Comparison of ENCODE assay signal across 26 cellular contexts in genomic region chr15:45107941-45108630, GRCh38. TPM values are rescaled to one million over a fixed set of nuclear protein-coding genes. Genes with fewer than 3 reads are reported as not detected.
DNase-seq lines count a peak whose midpoint lies in the region; ATAC-seq, FAIRE-seq and TF ChIP-seq lines count a peak whose summit lies in the region.
"Had no signal": no experiment of that assay in that cellular context is flagged by ENCODE, and none has a peak within 500 bp of the region (broad histone marks: within the 10 kb centered on the region; RNA-seq: fewer than 3 reads in every experiment).

No MANE protein-coding gene starts in this region.

- peaks cover 38% of the 10 kb centered on the region for H3K27me3 Mint-ChIP-seq in T-helper 2 cell treated with Interferon-gamma antibody and Interleukin-4, amounts not matched to agents 5 μg/mL and 100 μg/mL, for 36 hours (ENCODE audit: low read depth)

- no peak overlapping the region for H2AFZ ChIP-seq in osteoblast (ENCODE audit: low read length)
- no peak overlapping the region for H2AFZ ChIP-seq in trophoblast cell (ENCODE audit: insufficient read depth, low read length, poor library complexity)

- H3K4me3 Mint-ChIP-seq in T-helper 2 cell treated with Interferon-gamma antibody and Interleukin-4, amounts not matched to agents 5 μg/mL and 100 μg/mL, for 36 hours = no peak overlapping the region
- H3K4me3 Mint-ChIP-seq: CD4-positive, CD25-positive, alpha-beta regulatory T cell; CD8-positive, alpha-beta memory T cell; IgD-negative memory B cell had no signal

- no peaks in the 10 kb centered on the region for H3K9me3 Mint-ChIP-seq in T-helper 2 cell treated with Interferon-gamma antibody and Interleukin-4, amounts not matched to agents 5 μg/mL and 100 μg/mL, for 36 hours
- H3K9me3 Mint-ChIP-seq: CD8-positive, alpha-beta memory T cell; IgD-negative memory B cell had no signal

- H3K4me1 Mint-ChIP-seq in T-helper 2 cell treated with Interferon-gamma antibody and Interleukin-4, amounts not matched to agents 5 μg/mL and 100 μg/mL, for 36 hours (ENCODE audit: low read depth) = peaks cover 4% of the 10 kb centered on the region

- H3K9ac ChIP-seq in trophoblast cell (ENCODE audit: low read length) = no peak overlapping the region

- no peak for ATAC-seq in GM19397 (IDR thresholded peaks at IDR 0.05; ENCODE audit: unreplicated experiment)
- ATAC-seq: GM12878 had no signal

- no peak overlapping the region for H2BK12ac ChIP-seq in trophoblast cell (ENCODE audit: low read length)

- H3K36me3 ChIP-seq in H7 (replicated peaks; ENCODE audit: control insufficient read depth, insufficient read depth, low read length) (no peaks in the 10 kb centered on the region), bronchial epithelial cell (ENCODE audit: control insufficient read depth, insufficient read depth, low read length) (no peaks in the 10 kb centered on the region), osteoblast (ENCODE audit: insufficient read depth, low read length) (no peaks in the 10 kb centered on the region), stomach (peaks cover 0 to 11% (median 2%) of the 10 kb centered on the region in 4 donors), trophoblast cell (ENCODE audit: control insufficient read depth in 1 of 2, insufficient read depth in 2 of 2, low read length in 2 of 2) (no peaks in the 10 kb centered on the region)
- H3K36me3 ChIP-seq: BE2C, HAP-1 had no signal

- H3K79me2 ChIP-seq in osteoblast (ENCODE audit: insufficient read depth, low read length) (no peaks in the 10 kb centered on the region), trophoblast cell (ENCODE audit: control insufficient read depth, insufficient read depth, low read length, poor library complexity) (no peaks in the 10 kb centered on the region)

- no peak overlapping the region for H3K27ac Mint-ChIP-seq in T-helper 2 cell treated with Interferon-gamma antibody and Interleukin-4, amounts not matched to agents 5 μg/mL and 100 μg/mL, for 36 hours
- H3K27ac Mint-ChIP-seq: CD4-positive, CD25-positive, alpha-beta regulatory T cell; CD8-positive, alpha-beta memory T cell had no signal

- intact Hi-C loops in stomach (cut with DNase I; ENCODE audit: low total_unique reads) = no loop called here

- peak; percentile 85 for FAIRE-seq in bronchial epithelial cell (lab: Jason Lieb, UNC)
- FAIRE-seq: A204.1, GM12878, GM18507, HTR-8/SVneo had no signal

- no peak overlapping the region for H2BK120ac ChIP-seq in trophoblast cell (ENCODE audit: insufficient read depth, low read length, poor library complexity)

- peak; percentile 16 for DNase-seq in H7
- no peak for DNase-seq in bronchial epithelial cell (ENCODE audit: low read depth)
- DNase-seq in osteoblast (ENCODE audit: insufficient read length, low spot score, missing footprints) = peak; percentile 73
- peak; percentile 25 for DNase-seq in stomach
- DNase-seq in trophoblast cell = no peak
- no peak for DNase-seq in T-helper 2 cell treated with Interferon-gamma antibody and Interleukin-4, amounts not matched to agents 5 μg/mL and 100 μg/mL, for 36 hours (ENCODE audit: low spot score)
- DNase-seq: ACHN; BE2C; C1 segment of cervical spinal cord; CD4-positive, CD25-positive, alpha-beta regulatory T cell; CD8-positive, alpha-beta memory T cell; COR-L47; DMS 273 treated with DMSO at 0.1 percent for 48 hours; DMS53; DND-41; EL; GOT3; KBM-7 had no signal

- H3K4ac ChIP-seq in trophoblast cell (ENCODE audit: low read depth, low read length) = no peak overlapping the region

- H4K8ac ChIP-seq in trophoblast cell (ENCODE audit: low read depth, low read length) = no peak overlapping the region

- no peaks in the 10 kb centered on the region for H4K20me1 ChIP-seq in osteoblast (ENCODE audit: insufficient read depth, low read length)

- no peak overlapping the region for H3K4me2 ChIP-seq in osteoblast (ENCODE audit: insufficient read depth, low read length)
- H3K4me2 ChIP-seq in trophoblast cell (ENCODE audit: low read length) = no peak overlapping the region

- H4K91ac ChIP-seq in trophoblast cell (ENCODE audit: low read depth, low read length) = no peak overlapping the region

- no peak overlapping the region for H3K27ac ChIP-seq in osteoblast (ENCODE audit: low read depth, low read length)
- H3K27ac ChIP-seq in stomach = no peak overlapping the region
- H3K27ac ChIP-seq in trophoblast cell (ENCODE audit: low read depth, low read length) = no peak overlapping the region

- TF ChIP-seq CTCF in bronchial epithelial cell (IDR thresholded peaks at IDR 0.05; ENCODE audit: insufficient read depth, low read length, severe bottlenecking) = no peak
- TF ChIP-seq CTCF in osteoblast (IDR thresholded peaks at IDR 0.05; ENCODE audit: extremely low read depth, low read depth, low read length) = no peak
- no peak for TF ChIP-seq CTCF in stomach (IDR thresholded peaks at IDR 0.05)

- no peak overlapping the region for H2AK5ac ChIP-seq in trophoblast cell (ENCODE audit: low read length)

- H4K12ac ChIP-seq in trophoblast cell (ENCODE audit: low read depth, low read length) = no peak overlapping the region

- H3K27me3 ChIP-seq in H7 (ENCODE audit: control insufficient read depth, insufficient read depth, low read length) (peaks cover 42% of the 10 kb centered on the region), bronchial epithelial cell (ENCODE audit: control insufficient read depth, insufficient read depth, low read length) (peaks cover 26% of the 10 kb centered on the region), osteoblast (ENCODE audit: insufficient read depth, low read length) (peaks cover 50% of the 10 kb centered on the region), stomach (peaks cover 19 to 62% (median 25%) of the 10 kb centered on the region in 3 donors), trophoblast cell (ENCODE audit: insufficient read depth, low read length) (peaks cover 33% of the 10 kb centered on the region)

- no peak for TF ChIP-seq POLR2A in stomach (IDR thresholded peaks at IDR 0.05)

- WGBS in stomach, 5 donors = 81 to 94% (median 90%) methylated on average over 9 to 10 of the region's 10 CpGs
- no CpG with 5 or more reads among the region's 10 CpGs for WGBS in trophoblast cell (ENCODE audit: extremely low coverage, insufficient coverage, insufficient read length)

- H3K4me3 ChIP-seq in H7 (ENCODE audit: insufficient read depth, low read depth, low read length) (no peak overlapping the region), bronchial epithelial cell (ENCODE audit: low read depth, low read length) (no peak overlapping the region), osteoblast (ENCODE audit: insufficient read depth, low read length) (no peak overlapping the region), stomach (peak overlapping the region in 1 of 4 donors; percentile 9), trophoblast cell (ENCODE audit: low read depth, low read length) (no peak overlapping the region)
- H3K4me3 ChIP-seq: GM12878, HAP-1 had no signal

- no peak overlapping the region for H3K23ac ChIP-seq in trophoblast cell (ENCODE audit: low read length)

- H3K14ac ChIP-seq in trophoblast cell (ENCODE audit: low read length) = no peak overlapping the region

- H3K79me1 ChIP-seq in trophoblast cell (ENCODE audit: low read length) = no peaks in the 10 kb centered on the region

- H3K18ac ChIP-seq in trophoblast cell (ENCODE audit: low read length) = no peak overlapping the region

- H3K9me3 ChIP-seq in osteoblast (ENCODE audit: low read depth, low read length) (no peaks in the 10 kb centered on the region), stomach (no peaks in the 10 kb centered on the region), trophoblast cell (ENCODE audit: insufficient read depth, low read depth, low read length) (peaks cover 2% of the 10 kb centered on the region)
- H3K9me3 ChIP-seq: BE2C, HAP-1 had no signal

- no peak for TF ChIP-seq EP300 in stomach (IDR thresholded peaks at IDR 0.05)

- H2BK5ac ChIP-seq in trophoblast cell (ENCODE audit: low read depth, low read length, poor library complexity) = no peak overlapping the region

- no peaks in the 10 kb centered on the region for H3K4me1 ChIP-seq in osteoblast (ENCODE audit: insufficient read depth, low read length)
- peaks cover 12 to 24% (median 18%) of the 10 kb centered on the region in 4 donors for H3K4me1 ChIP-seq in stomach
- no peaks in the 10 kb centered on the region for H3K4me1 ChIP-seq in trophoblast cell (ENCODE audit: control insufficient read depth in 1 of 2, insufficient read depth in 2 of 2, low read length in 2 of 2)
- H3K4me1 ChIP-seq: BE2C, HAP-1 had no signal

- H3K36me3 Mint-ChIP-seq in T-helper 2 cell treated with Interferon-gamma antibody and Interleukin-4, amounts not matched to agents 5 μg/mL and 100 μg/mL, for 36 hours (ENCODE audit: low read depth) = peaks cover 3% of the 10 kb centered on the region
- H3K36me3 Mint-ChIP-seq: CD4-positive, CD25-positive, alpha-beta regulatory T cell; CD8-positive, alpha-beta memory T cell; IgD-negative memory B cell had no signal

RNA-seq across cellular contexts. Expression of gene DUOX2, which starts 5.9 kb away (rescaled TPM):
- 0.15 TPM in 1 of 2 replicates, not detected in the other for total RNA-seq in H7 (2014; rRNA removed; shearing (Covaris generic))
- total RNA-seq in bronchial epithelial cell (0.90 and 1.1 TPM in 2 replicates), osteoblast (under 0.01 TPM in 1 of 2 replicates, not detected in the other), stomach (100 to 1,000 TPM in 2 of 5 donors, 10 to 100 TPM in 2, 1 to 10 TPM in 1; 1.2 to 445 (median 94.9) TPM)
- polyA plus RNA-seq in stomach = 10 to 100 TPM in 2 of 3 donors, 1 to 10 TPM in 1; 6.4 to 22.9 (median 21.1) TPM
- polyA plus RNA-seq in trophoblast cell (2013) = 0.19 TPM in 2 replicates
- total RNA-seq: CD4-positive, CD25-positive, alpha-beta regulatory T cell; CD8-positive, alpha-beta memory T cell; G401 had no signal
- polyA plus RNA-seq: CD4-positive, CD25-positive, alpha-beta regulatory T cell; CD8-positive, alpha-beta memory T cell; GM12878; IgD-negative memory B cell had no signal

RNA-seq across cellular contexts. Expression of gene DUOXA2, which starts 6.0 kb away (rescaled TPM):
- not detected in 2 replicates for total RNA-seq in H7 (2014; rRNA removed; shearing (Covaris generic))
- total RNA-seq in bronchial epithelial cell = 0.13 TPM in 1 of 2 replicates, not detected in the other
- not detected in 2 replicates for total RNA-seq in osteoblast
- 100 to 1,000 TPM in 1 of 5 donors, 10 to 100 TPM in 2, 1 to 10 TPM in 1, not detected in 1; 1.3 to 119 (median 28.0) TPM for total RNA-seq in stomach
- 10 to 100 TPM in 2 of 3 donors, 1 to 10 TPM in 1; 8.9 to 43.3 (median 25.0) TPM for polyA plus RNA-seq in stomach
- not detected in 2 replicates for polyA plus RNA-seq in trophoblast cell (2013)
- total RNA-seq: CD4-positive, CD25-positive, alpha-beta regulatory T cell; CD8-positive, alpha-beta memory T cell; G401; GM12878 had no signal
- polyA plus RNA-seq: CD4-positive, CD25-positive, alpha-beta regulatory T cell; CD8-positive, alpha-beta memory T cell; GM12878; IgD-negative memory B cell had no signal

RNA-seq across cellular contexts. Expression of gene DUOXA1, which starts 21.6 kb away (rescaled TPM):
- 0.07 TPM in 1 of 2 replicates, not detected in the other for total RNA-seq in H7 (2014; rRNA removed; shearing (Covaris generic))
- total RNA-seq in bronchial epithelial cell (27.1 and 54.5 TPM in 2 replicates), osteoblast (0.29 and 0.36 TPM in 2 replicates), stomach (10 to 100 TPM in 3 of 5 donors, 1 to 10 TPM in 1, not detected in 1; 2.4 to 29.6 (median 18.8) TPM)
- 10 to 100 TPM; 26.4 to 96.7 (median 27.1) TPM for polyA plus RNA-seq in stomach
- 2.8 and 3.4 TPM in 2 replicates for polyA plus RNA-seq in trophoblast cell (2013)
- total RNA-seq: CD4-positive, CD25-positive, alpha-beta regulatory T cell; G401 had no signal
- polyA plus RNA-seq: CD4-positive, CD25-positive, alpha-beta regulatory T cell; GM12878; IgD-negative memory B cell had no signal

RNA-seq across cellular contexts. Expression of gene DUOX1, which starts 21.7 kb away (rescaled TPM):
- 0.24 and 0.37 TPM in 2 replicates for total RNA-seq in H7 (2014; rRNA removed; shearing (Covaris generic))
- total RNA-seq in bronchial epithelial cell = 13.2 and 37.0 TPM in 2 replicates
- total RNA-seq in osteoblast = under 0.01 and 0.29 TPM in 2 replicates
- total RNA-seq in stomach = 100 to 1,000 TPM in 2 of 5 donors, 10 to 100 TPM in 1, 1 to 10 TPM in 1, not detected in 1; 2.9 to 114 (median 87.8) TPM
- polyA plus RNA-seq in stomach = 10 to 100 TPM; 16.3 to 62.6 (median 32.3) TPM
- 1.1 and 1.4 TPM in 2 replicates for polyA plus RNA-seq in trophoblast cell (2013)
- total RNA-seq: CD4-positive, CD25-positive, alpha-beta regulatory T cell; G401 had no signal

Comparison
In these comparisons a context has a peak if more than half of its experiments do, and no peak if none do; other contexts are left out.
1. DNase-seq: peak in H7 (single experiment), osteoblast (single experiment) and stomach (single experiment); none in bronchial epithelial cell (single experiment), trophoblast cell (0 of 2) and T-helper 2 cell treated with Interferon-gamma antibody and Interleukin-4, amounts not matched to agents 5 μg/mL and 100 μg/mL, for 36 hours (single experiment).